ENCODE assay signal across 8 cellular contexts in genomic region chr9:124939944-124940343, GRCh38. TPM values are rescaled to one million over a fixed set of nuclear protein-coding genes. Genes with fewer than 3 reads are reported as not detected.
DNase-seq lines count a peak whose midpoint lies in the region; ATAC-seq and TF ChIP-seq lines count a peak whose summit lies in the region.

No MANE protein-coding gene starts in this region.

- H3K4me2 ChIP-seq in OCI-LY1 (ENCODE audit: low read length), result peak overlapping the region; percentile 96

- peaks cover 18 to 44% (median 36%) of the 10 kb centered on the region in 4 donors for H3K4me1 Mint-ChIP-seq in CD4-positive, CD25-positive, alpha-beta regulatory T cell
- peaks cover 14% of the 10 kb centered on the region for H3K4me1 Mint-ChIP-seq in endodermal cell

- no peaks in the 10 kb centered on the region for H3K27me3 Mint-ChIP-seq in CD4-positive, CD25-positive, alpha-beta regulatory T cell
- no peaks in the 10 kb centered on the region for H3K27me3 Mint-ChIP-seq in endodermal cell (ENCODE audit: insufficient read depth)

- no peaks in the 10 kb centered on the region for H3K79me2 ChIP-seq in OCI-LY1 (ENCODE audit: insufficient read depth, low read length)

- peak overlapping the region; percentile 91 to 97 (median 96) for H3K4me3 Mint-ChIP-seq in CD4-positive, CD25-positive, alpha-beta regulatory T cell
- H3K4me3 Mint-ChIP-seq in endodermal cell, result peak overlapping the region; percentile 83

- no peak for ATAC-seq in CD4-positive, CD25-positive, alpha-beta regulatory T cell (ENCODE audit: low read depth in 2 of 2)
- no peak for ATAC-seq in HG02763 (IDR thresholded peaks at IDR 0.05; ENCODE audit: unreplicated experiment)
- ATAC-seq in GM21381 (IDR thresholded peaks at IDR 0.05; ENCODE audit: unreplicated experiment), result no peak
- no peak for ATAC-seq in HG03342 (IDR thresholded peaks at IDR 0.05; ENCODE audit: unreplicated experiment)

- CTCF ChIA-PET in RWPE1 (lab: Yijun Ruan, JAX), result no interaction called here

- POLR2A ChIA-PET in RWPE1 (lab: Yijun Ruan, JAX; ENCODE audit: low non-redundant PET), result interaction anchor here (0.5 kb wide), 1 partner anchor 368 kb away, joined by 5 read pairs; no protein-coding TSS in a partner anchor

- H3K9me3 ChIP-seq in CD4-positive, CD25-positive, alpha-beta regulatory T cell (ENCODE audit: control insufficient read depth in 2 of 2, low read length in 2 of 2), result no peaks in the 10 kb centered on the region
- H3K9me3 ChIP-seq in OCI-LY1 (ENCODE audit: low read length) (no peaks in the 10 kb centered on the region), endodermal cell (ENCODE audit: control insufficient read depth, low read length) (no peaks in the 10 kb centered on the region), neuron (ENCODE audit: low read length) (no peaks in the 10 kb centered on the region)

- peaks cover 19% of the 10 kb centered on the region for H3K4me1 ChIP-seq in CD4-positive, CD25-positive, alpha-beta regulatory T cell (ENCODE audit: control insufficient read depth, insufficient read depth, low read length, poor library complexity, severe bottlenecking)
- H3K4me1 ChIP-seq in OCI-LY1 (ENCODE audit: insufficient read depth, low read length, severe bottlenecking) (peaks cover 33% of the 10 kb centered on the region), endodermal cell (ENCODE audit: control insufficient read depth, insufficient read depth, low read length) (no peaks in the 10 kb centered on the region), neuron (ENCODE audit: insufficient read depth, low read length) (peaks cover 11% of the 10 kb centered on the region)

- peak overlapping the region; percentile 92 to 98 (median 96) for H3K27ac Mint-ChIP-seq in CD4-positive, CD25-positive, alpha-beta regulatory T cell
- H3K27ac Mint-ChIP-seq in endodermal cell, result peak overlapping the region; percentile 90

- peak in 1 of 3 donors; percentile 2 for DNase-seq in CD4-positive, CD25-positive, alpha-beta regulatory T cell
- DNase-seq in endodermal cell (no peak), RWPE1 (ENCODE audit: low spot score) (no peak)

- no peaks in the 10 kb centered on the region for H3K9me3 Mint-ChIP-seq in CD4-positive, CD25-positive, alpha-beta regulatory T cell
- H3K9me3 Mint-ChIP-seq in endodermal cell, result no peaks in the 10 kb centered on the region

- H4K20me1 ChIP-seq in OCI-LY1 (ENCODE audit: insufficient read depth, low read length), result no peaks in the 10 kb centered on the region

- no peaks in the 10 kb centered on the region for H3K27me3 ChIP-seq in CD4-positive, CD25-positive, alpha-beta regulatory T cell (ENCODE audit: control insufficient read depth, insufficient read depth, low read length)
- H3K27me3 ChIP-seq in OCI-LY1 (ENCODE audit: insufficient read depth, low read length) (no peaks in the 10 kb centered on the region), endodermal cell (ENCODE audit: control insufficient read depth, insufficient read depth, low read length, poor library complexity, severe bottlenecking) (no peaks in the 10 kb centered on the region), neuron (ENCODE audit: insufficient read depth, low read length) (no peaks in the 10 kb centered on the region)

- H2AFZ ChIP-seq in OCI-LY1 (ENCODE audit: low read length) (no peak overlapping the region), neuron (ENCODE audit: low read depth, low read length) (peak overlapping the region; percentile 91)

- H3K4me3 ChIP-seq in CD4-positive, CD25-positive, alpha-beta regulatory T cell (ENCODE audit: low read depth, low read length), result peak overlapping the region; percentile 90
- peak overlapping the region; percentile 72 for H3K4me3 ChIP-seq in OCI-LY1 (ENCODE audit: low read depth, low read length, poor library complexity, severe bottlenecking)
- H3K4me3 ChIP-seq in endodermal cell (ENCODE audit: low read length), result peak overlapping the region; percentile 86
- peak overlapping the region; percentile 93 for H3K4me3 ChIP-seq in neuron (ENCODE audit: low read length)

- no peaks in the 10 kb centered on the region for H3K9me2 ChIP-seq in OCI-LY1 (ENCODE audit: low read depth, low read length)

- H3K27ac ChIP-seq in CD4-positive, CD25-positive, alpha-beta regulatory T cell (ENCODE audit: insufficient read depth, low read length, poor library complexity, severe bottlenecking), result peak overlapping the region; percentile 95
- H3K27ac ChIP-seq in OCI-LY1 (ENCODE audit: low read depth, low read length, poor library complexity, severe bottlenecking) (peak overlapping the region; percentile 84), endodermal cell (ENCODE audit: low read depth, low read length) (no peak overlapping the region), RWPE1 (no peak overlapping the region; the same call in 1 of the 2 replicates)

- H3K9ac ChIP-seq in OCI-LY1 (ENCODE audit: low read length) (peak overlapping the region; percentile 82), endodermal cell (ENCODE audit: extremely low read depth, low read length, poor library complexity, severe bottlenecking) (peak overlapping the region; percentile 88)

- TF ChIP-seq CTCF in OCI-LY1 (IDR thresholded peaks at IDR 0.05; ENCODE audit: low read length), result no peak
- no peak for TF ChIP-seq CTCF in endodermal cell (conservative IDR thresholded peaks at IDR 0.05)
- TF ChIP-seq CTCF in RWPE1 (conservative IDR thresholded peaks at IDR 0.05; ENCODE audit: low read depth), result no peak

- H3F3A ChIP-seq in OCI-LY1 (ENCODE audit: insufficient read depth, low read length), result no peaks in the 10 kb centered on the region; the same call in none of the 2 replicates

- H3K36me3 ChIP-seq in CD4-positive, CD25-positive, alpha-beta regulatory T cell (ENCODE audit: control insufficient read depth, insufficient read depth, low read length), result peaks cover 16% of the 10 kb centered on the region
- H3K36me3 ChIP-seq in OCI-LY1 (ENCODE audit: insufficient read depth, low read length) (peaks cover 29% of the 10 kb centered on the region; the same call in 1 of the 2 replicates), endodermal cell (ENCODE audit: control insufficient read depth, insufficient read depth, low read length) (peaks cover 12% of the 10 kb centered on the region), neuron (ENCODE audit: insufficient read depth, low read length) (peaks cover 21% of the 10 kb centered on the region)

- peaks cover 9% of the 10 kb centered on the region for H3K36me3 Mint-ChIP-seq in CD4-positive, CD25-positive, alpha-beta regulatory T cell
- peaks cover 7% of the 10 kb centered on the region for H3K36me3 Mint-ChIP-seq in endodermal cell (ENCODE audit: low read depth)

RNA-seq across cellular contexts. Expression of gene GOLGA1, which starts 0.9 kb away (rescaled TPM):
- total RNA-seq in CD4-positive, CD25-positive, alpha-beta regulatory T cell, result 29.1 TPM
- polyA plus RNA-seq in CD4-positive, CD25-positive, alpha-beta regulatory T cell, result 1 to 10 TPM; 4.8 to 7.5 (median 6.3) TPM
- total RNA-seq in endodermal cell, result 10 to 100 TPM in 1 of 2 donors, 1 to 10 TPM in 1; 8.8 to 13.2 TPM
- polyA plus RNA-seq in endodermal cell (2013, experiment 1 of 2), result 12.6 TPM
- 10.6 TPM for polyA plus RNA-seq in endodermal cell (2013, experiment 2 of 2)

Comparison
In these comparisons a context has a peak if more than half of its experiments do, and no peak if none do; other contexts are left out.
1. H3K27ac ChIP-seq: peak in CD4-positive, CD25-positive, alpha-beta regulatory T cell (single experiment) and OCI-LY1 (single experiment); none in endodermal cell (single experiment) and RWPE1 (single experiment).
2. Peak in every context shown above with its lines, with median percentiles within 50 percentile points of each other: H3K4me3 ChIP-seq.